10 cellular contexts compared by ENCODE assay signal in genomic region chr6:33595001-33595846, GRCh38. TPM values are rescaled to one million over a fixed set of nuclear protein-coding genes. Genes with fewer than 3 reads are reported as not detected.
DNase-seq lines count a peak whose midpoint lies in the region; ATAC-seq and TF ChIP-seq lines count a peak whose summit lies in the region.
"Had no signal": no experiment of that assay in that cellular context is flagged by ENCODE, and none has a peak within 500 bp of the region (broad histone marks: within the 10 kb centered on the region; RNA-seq: fewer than 3 reads in every experiment).

No MANE protein-coding gene starts in this region.

- no TSS peak for BruUV-seq in Caco-2 (replicated peaks; lab: Mats Ljungman, UMichigan)

- H3K4me3 Mint-ChIP-seq in Caco-2 (ENCODE audit: unreplicated experiment) (no peak overlapping the region), naive B cell (peak overlapping the region in 2 of 8 donors; percentile 39 to 54)

- H3K36me3 Mint-ChIP-seq in Caco-2 (ENCODE audit: insufficient read depth, unreplicated experiment) (no peaks in the 10 kb centered on the region), naive B cell (no peaks in the 10 kb centered on the region)
- H3K36me3 Mint-ChIP-seq: CD4-positive, CD25-positive, alpha-beta regulatory T cell had no signal

- H3K27ac ChIP-seq in HEK293 (ENCODE audit: extremely low read depth, low read depth, low read length) (no peak overlapping the region), RWPE2 (ENCODE audit: poor library complexity, severe bottlenecking) (peak overlapping the region; percentile 8)
- H3K27ac ChIP-seq: colonic mucosa had no signal

- peaks cover 19% of the 10 kb centered on the region for H3K4me1 Mint-ChIP-seq in Caco-2 (ENCODE audit: low read depth, unreplicated experiment)
- peaks cover 60 to 73% (median 62%) of the 10 kb centered on the region in 3 donors for H3K4me1 Mint-ChIP-seq in naive B cell

- DNase-seq in Caco-2 (no peak), RWPE2 (ENCODE audit: low spot score) (no peak), naive B cell (no peak), ecto neural progenitor cell (ENCODE audit: low spot score) (no peak), SHP77 treated with DMSO at 0.1 percent for 48 hours (lab: John Stamatoyannopoulos, UW) (no peak)
- DNase-seq: CD4-positive, CD25-positive, alpha-beta regulatory T cell; colonic mucosa; NCI-H226 had no signal

- ATAC-seq in RWPE2 (ENCODE audit: low read depth) (no peak), naive B cell (ENCODE audit: low read depth in 2 of 2) (no peak), HG03460 (IDR thresholded peaks at IDR 0.05; ENCODE audit: unreplicated experiment) (no peak)

- H3K4me1 ChIP-seq in Caco-2 (peaks cover 13% of the 10 kb centered on the region), HEK293 (ENCODE audit: control insufficient read depth, insufficient read depth, low read length) (no peaks in the 10 kb centered on the region; the same call in 1 of the 2 replicates), RWPE2 (ENCODE audit: insufficient read depth, poor library complexity, severe bottlenecking) (peaks cover 23% of the 10 kb centered on the region)

- H3K27me3 Mint-ChIP-seq in Caco-2 (ENCODE audit: insufficient read depth, unreplicated experiment) (no peaks in the 10 kb centered on the region), naive B cell (no peaks in the 10 kb centered on the region)

- H3K9me3 ChIP-seq in Caco-2 (no peaks in the 10 kb centered on the region), HEK293 (ENCODE audit: control insufficient read depth, insufficient read depth, low read depth, low read length) (no peaks in the 10 kb centered on the region), RWPE2 (ENCODE audit: severe bottlenecking) (no peaks in the 10 kb centered on the region)
- H3K9me3 ChIP-seq: colonic mucosa had no signal

- H3K27ac Mint-ChIP-seq in Caco-2 (ENCODE audit: unreplicated experiment), result peak overlapping the region; percentile 14
- H3K27ac Mint-ChIP-seq in naive B cell, result peak overlapping the region; percentile 88 to 97 (median 94)

- H3K27me3 ChIP-seq in Caco-2 (replicated peaks; ENCODE audit: control insufficient read depth, insufficient read depth, low read length), result no peaks in the 10 kb centered on the region
- H3K27me3 ChIP-seq in RWPE2 (ENCODE audit: insufficient read depth, poor library complexity, severe bottlenecking), result no peaks in the 10 kb centered on the region
- H3K27me3 ChIP-seq: colonic mucosa had no signal

- intact Hi-C loops in Caco-2 (cut with micrococcal nuclease; ENCODE audit: unreplicated experiment), result no loop called here

- POLR2A ChIA-PET in Caco-2 (lab: Charles Lee), result no interaction called here
- POLR2A ChIA-PET in HEK293 (lab: Yijun Ruan, JAX), result interaction anchor here (0.9 kb wide), 1 partner anchor 15 kb away, joined by 3 read pairs; the partner anchor contains the start of gene BAK1

- no peaks in the 10 kb centered on the region; the same call in 1 of the 2 replicates for H3K36me3 ChIP-seq in Caco-2 (ENCODE audit: control insufficient read depth, insufficient read depth, low read length)
- no peaks in the 10 kb centered on the region for H3K36me3 ChIP-seq in HEK293 (ENCODE audit: control insufficient read depth in 2 of 2, insufficient read depth in 1 of 2, low read length in 2 of 2)
- no peaks in the 10 kb centered on the region for H3K36me3 ChIP-seq in RWPE2 (ENCODE audit: low read depth)
- H3K36me3 ChIP-seq: colonic mucosa had no signal

- no peak for TF ChIP-seq CTCF in Caco-2 (IDR thresholded peaks at IDR 0.05; ENCODE audit: insufficient read depth in 1 of 2, low read depth in 1 of 2, low read length in 1 of 2, severe bottlenecking in 1 of 2, unreplicated experiment in 1 of 2)
- TF ChIP-seq CTCF in HEK293 (tag by site-specific recombination; IDR thresholded peaks at IDR 0.05), result no peak
- TF ChIP-seq CTCF in RWPE2 (IDR thresholded peaks at IDR 0.05; ENCODE audit: poor library complexity, severe bottlenecking), result no peak

- CTCF ChIA-PET in Caco-2 (lab: Charles Lee) (no interaction called here), HEK293 (lab: Yijun Ruan, JAX) (interaction anchor here (0.6 to 4.6 kb wide), 4 partner anchors 10 to 134 kb away, joined by 4 to 24 read pairs (median 9); no protein-coding TSS in a partner anchor)

- H3K9me3 Mint-ChIP-seq in Caco-2 (ENCODE audit: unreplicated experiment) (no peaks in the 10 kb centered on the region), naive B cell (peaks cover 0 to 9% (median 0%) of the 10 kb centered on the region in 7 donors)
- H3K9me3 Mint-ChIP-seq: CD4-positive, CD25-positive, alpha-beta regulatory T cell had no signal

- H3K4me3 ChIP-seq in Caco-2 (ENCODE audit: low read depth, low read length) (no peak overlapping the region), HEK293 (ENCODE audit: low read depth, low read length) (no peak overlapping the region), RWPE2 (ENCODE audit: severe bottlenecking) (no peak overlapping the region)
- H3K4me3 ChIP-seq: colonic mucosa had no signal

TF ChIP-seq in HEK293, 187 proteins besides CTCF, POLR2A, EP300 and RAD21 (continues in another document):
- 0 out of 2 replicates have a peak, but pooled peaks have one; percentile 22 for TF ChIP-seq ZNF362 (tag by site-specific recombination; IDR thresholded peaks at IDR 0.05)
- no peak for TF ChIP-seq ZNF791 (tag by site-specific recombination; IDR thresholded peaks at IDR 0.05)
- TF ChIP-seq ZBTB17 (tag by site-specific recombination; IDR thresholded peaks at IDR 0.05), result 0 out of 2 replicates have a peak, but pooled peaks have one; percentile 15
- no peak for TF ChIP-seq BCL6B (tag by site-specific recombination; IDR thresholded peaks at IDR 0.05)
- TF ChIP-seq ZNF692 (tag by site-specific recombination; IDR thresholded peaks at IDR 0.05), result no peak
- no peak for TF ChIP-seq ZNF214 (tag by site-specific recombination; IDR thresholded peaks at IDR 0.05; ENCODE audit: borderline replicate concordance)
- TF ChIP-seq PRDM10 (tag by site-specific recombination; IDR thresholded peaks at IDR 0.05), result peak; percentile 44; the same call in 1 of the 2 replicates
- TF ChIP-seq ZNF302 (tag by site-specific recombination; IDR thresholded peaks at IDR 0.05; ENCODE audit: low read depth), result no peak
- TF ChIP-seq ZNF701 (tag by site-specific recombination; IDR thresholded peaks at IDR 0.05), result no peak

RNA-seq across cellular contexts. Expression of gene BAK1, which starts 15.1 kb away (rescaled TPM):
- 28.5 and 29.4 TPM in 2 replicates for total RNA-seq in Caco-2 (2022)
- polyA plus RNA-seq in naive B cell (ENCODE audit: low read depth in 6 of 6), result 10 to 100 TPM; 11.7 to 22.6 (median 13.6) TPM

RNA-seq across cellular contexts. Expression of gene ITPR3, which starts 25.9 kb away (rescaled TPM):
- total RNA-seq in Caco-2 (2022), result 42.1 and 50.5 TPM in 2 replicates
- polyA plus RNA-seq in naive B cell (ENCODE audit: low read depth in 6 of 6), result 1 to 10 TPM in 4 of 6 donors, under 1 TPM in 2; 0.22 to 6.4 (median 1.7) TPM
